16 cellular contexts compared by ENCODE assay signal in the genomic region with DNA sequence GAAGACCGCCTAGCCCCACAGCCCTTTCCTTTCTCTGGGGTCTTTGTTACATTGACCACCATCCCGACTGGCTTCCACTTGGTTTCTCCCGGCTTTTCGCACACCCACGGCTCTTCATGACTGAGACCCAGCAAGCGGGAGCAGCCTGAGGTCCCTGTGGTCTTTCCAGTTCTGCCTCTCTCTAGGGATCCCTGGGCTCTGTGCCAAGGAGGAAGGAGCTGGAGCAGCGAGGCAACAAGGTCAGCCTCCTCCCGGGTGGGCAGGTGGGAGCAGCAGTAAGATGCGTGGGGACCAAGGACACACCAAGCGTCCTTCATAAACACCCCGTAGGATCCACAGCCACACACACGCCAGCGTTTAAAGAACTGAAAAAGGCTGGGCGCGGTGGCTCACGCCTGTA. TPM values are rescaled to one million over a fixed set of nuclear protein-coding genes. Genes with fewer than 3 reads are reported as not detected.
DNase-seq lines count a peak whose midpoint lies in the region; ATAC-seq and TF ChIP-seq lines count a peak whose summit lies in the region.
"Had no signal": no experiment of that assay in that cellular context is flagged by ENCODE, and none has a peak within 500 bp of the region (broad histone marks: within the 10 kb centered on the region; RNA-seq: fewer than 3 reads in every experiment).

No MANE protein-coding gene starts in this region.

- H2BK15ac ChIP-seq in neuronal stem cell (ENCODE audit: low read length) = peak overlapping the region; percentile 82

- no peaks in the 10 kb centered on the region for H3K9me3 ChIP-seq in BLaER1
- H3K9me3 ChIP-seq in body of pancreas = no peaks in the 10 kb centered on the region
- H3K9me3 ChIP-seq in neuronal stem cell (replicated peaks in 1 of 2; ENCODE audit: control insufficient read depth in 2 of 2, insufficient read depth in 1 of 2, low read depth in 1 of 2, low read length in 2 of 2) = no peaks in the 10 kb centered on the region
- peaks cover 3% of the 10 kb centered on the region for H3K9me3 ChIP-seq in trophoblast cell (ENCODE audit: insufficient read depth, low read depth, low read length)

- H2BK120ac ChIP-seq in neuronal stem cell (ENCODE audit: low read depth, low read length) (no peak overlapping the region), trophoblast cell (ENCODE audit: insufficient read depth, low read length, poor library complexity) (no peak overlapping the region)

- 29 to 36% methylated on average over 14 to 16 of the region's 16 CpGs for WGBS in body of pancreas, 2 donors
- no CpG with 5 or more reads among the region's 16 CpGs for WGBS in neuronal stem cell (ENCODE audit: extremely low coverage in 2 of 2, insufficient read length in 2 of 2, insufficient replicate concordance in 1 of 2), 2 donors
- WGBS in trophoblast cell (ENCODE audit: extremely low coverage, insufficient coverage, insufficient read length) = no CpG with 5 or more reads among the region's 16 CpGs

- H4K91ac ChIP-seq in neuronal stem cell (ENCODE audit: low read depth, low read length, poor library complexity) (no peak overlapping the region), trophoblast cell (ENCODE audit: low read depth, low read length) (no peak overlapping the region)

- H2AK5ac ChIP-seq in neuronal stem cell (ENCODE audit: low read depth, low read length) (no peak overlapping the region), trophoblast cell (ENCODE audit: low read length) (no peak overlapping the region)

- no peak overlapping the region for H3K4ac ChIP-seq in neuronal stem cell (ENCODE audit: low read length)
- H3K4ac ChIP-seq in trophoblast cell (ENCODE audit: low read depth, low read length) = no peak overlapping the region

- no peak overlapping the region for H4K12ac ChIP-seq in trophoblast cell (ENCODE audit: low read depth, low read length)

- H3K9ac ChIP-seq in BLaER1 = no peak overlapping the region
- no peak overlapping the region for H3K9ac ChIP-seq in neuronal stem cell (ENCODE audit: low read depth, low read length, poor library complexity)
- no peak overlapping the region for H3K9ac ChIP-seq in trophoblast cell (ENCODE audit: low read length)
- H3K9ac ChIP-seq: GM23248 had no signal

- TF ChIP-seq POLR2A in body of pancreas (IDR thresholded peaks at IDR 0.05) = peak in 1 of 3 donors; percentile 11

- no peak overlapping the region for H2BK12ac ChIP-seq in neuronal stem cell (ENCODE audit: low read length)
- H2BK12ac ChIP-seq in trophoblast cell (ENCODE audit: low read length) = no peak overlapping the region

- peak overlapping the region; percentile 60 for H3K23ac ChIP-seq in neuronal stem cell (ENCODE audit: low read depth, low read length, poor library complexity)
- H3K23ac ChIP-seq in trophoblast cell (ENCODE audit: low read length) = no peak overlapping the region

- H3K4me1 ChIP-seq in BLaER1 (peaks cover 79% of the 10 kb centered on the region), body of pancreas (peaks cover 40% of the 10 kb centered on the region), neuronal stem cell (ENCODE audit: control insufficient read depth in 2 of 2, insufficient read depth in 1 of 2, low read depth in 1 of 2, low read length in 2 of 2) (peaks cover 13 to 20% of the 10 kb centered on the region in 2 donors), trophoblast cell (ENCODE audit: control insufficient read depth in 1 of 2, insufficient read depth in 2 of 2, low read length in 2 of 2) (peaks cover 4 to 13% of the 10 kb centered on the region in 2 experiments)

- ATAC-seq in body of pancreas = peak; percentile 49
- ATAC-seq: T-helper 17 cell had no signal

- H3K36me3 ChIP-seq in BLaER1 = no peaks in the 10 kb centered on the region
- H3K36me3 ChIP-seq in body of pancreas (replicated peaks in 1 of 2; ENCODE audit: insufficient read depth in 1 of 2, low read depth in 2 of 2) = no peaks in the 10 kb centered on the region
- no peaks in the 10 kb centered on the region for H3K36me3 ChIP-seq in neuronal stem cell (replicated peaks in 1 of 2; ENCODE audit: control insufficient read depth in 2 of 2, insufficient read depth in 2 of 2, low read length in 2 of 2)
- no peaks in the 10 kb centered on the region for H3K36me3 ChIP-seq in trophoblast cell (ENCODE audit: control insufficient read depth in 1 of 2, insufficient read depth in 2 of 2, low read length in 2 of 2)

- no peak for TF ChIP-seq CTCF in body of pancreas (IDR thresholded peaks at IDR 0.05)

- H3K14ac ChIP-seq in neuronal stem cell (ENCODE audit: low read length) (peak overlapping the region; percentile 91), trophoblast cell (ENCODE audit: low read length) (no peak overlapping the region)

- peak overlapping the region; percentile 85 for H3K18ac ChIP-seq in neuronal stem cell (ENCODE audit: low read length)
- no peak overlapping the region for H3K18ac ChIP-seq in trophoblast cell (ENCODE audit: low read length)

- H3K4me2 ChIP-seq in BLaER1 (peak overlapping the region; percentile 56), neuronal stem cell (ENCODE audit: insufficient read depth, low read length, poor library complexity, severe bottlenecking) (no peak overlapping the region), trophoblast cell (ENCODE audit: low read length) (no peak overlapping the region)

- peaks cover 2% of the 10 kb centered on the region for H3K79me1 ChIP-seq in neuronal stem cell (ENCODE audit: low read depth, low read length)
- no peaks in the 10 kb centered on the region for H3K79me1 ChIP-seq in trophoblast cell (ENCODE audit: low read length)

- DNase-seq in DMS79 treated with DMSO at 0.1 percent for 48 hours (lab: John Stamatoyannopoulos, UW) (peak; percentile 58), body of pancreas (peak; percentile 68 to 87 (median 80)), neuronal stem cell (ENCODE audit: low spot score) (no peak), SW480 (ENCODE audit: low spot score) (no peak), trophoblast cell (no peak), OCI-M2 (lab: John Stamatoyannopoulos, UW; ENCODE audit: unreplicated experiment) (no peak)
- DNase-seq: activated CD4-positive, alpha-beta T cell treated with anti-CD3 and anti-CD28 coated beads, Interleukin-2, amount 10 ng/mL, durations not matched to agents 7 days and 5 days; amygdala; CD4-positive, CD25-positive, alpha-beta regulatory T cell; GDM1; GM23248; NCI-H2227 treated with DMSO at 0.1 percent for 48 hours; stimulated activated CD4-positive, alpha-beta T cell treated with anti-CD3 and anti-CD28 coated beads, Interleukin-2, amount 100 ng/mL, for 48 hours; T-helper 17 cell had no signal

- H3K79me2 ChIP-seq in trophoblast cell (ENCODE audit: control insufficient read depth, insufficient read depth, low read length, poor library complexity) = no peaks in the 10 kb centered on the region

- intact Hi-C loops in body of pancreas (cut with DNase I) = no loop called here

- no peak overlapping the region for H3K27ac ChIP-seq in BLaER1
- peak overlapping the region in 3 of 4 donors; percentile 63 to 87 (median 85) for H3K27ac ChIP-seq in body of pancreas
- no peak overlapping the region for H3K27ac ChIP-seq in neuronal stem cell (replicated peaks; ENCODE audit: low read length)
- no peak overlapping the region for H3K27ac ChIP-seq in trophoblast cell (ENCODE audit: low read depth, low read length)
- H3K27ac ChIP-seq: GM23248 had no signal

- H2AFZ ChIP-seq in neuronal stem cell (ENCODE audit: low read length) (no peak overlapping the region), trophoblast cell (ENCODE audit: insufficient read depth, low read length, poor library complexity) (no peak overlapping the region)
- H2AFZ ChIP-seq: GM23248 had no signal

- no peaks in the 10 kb centered on the region for H4K20me1 ChIP-seq in BLaER1

- no peak overlapping the region for H4K8ac ChIP-seq in neuronal stem cell (ENCODE audit: low read depth, low read length)
- no peak overlapping the region for H4K8ac ChIP-seq in trophoblast cell (ENCODE audit: low read depth, low read length)

- H3K27me3 ChIP-seq in BLaER1 (no peaks in the 10 kb centered on the region), body of pancreas (no peaks in the 10 kb centered on the region), neuronal stem cell (ENCODE audit: control insufficient read depth in 3 of 3, insufficient read depth in 3 of 3, low read depth in 1 of 3, low read length in 3 of 3) (peaks cover 0 to 2% (median 0%) of the 10 kb centered on the region in 3 experiments), trophoblast cell (ENCODE audit: insufficient read depth, low read length) (no peaks in the 10 kb centered on the region)

- H3K4me3 ChIP-seq in BLaER1 (no peak overlapping the region), body of pancreas (no peak overlapping the region), neuronal stem cell (ENCODE audit: low read length in 2 of 2) (no peak overlapping the region), trophoblast cell (ENCODE audit: low read depth, low read length) (no peak overlapping the region)
- H3K4me3 ChIP-seq: GM23248 had no signal

- peak overlapping the region; percentile 62 for H2BK5ac ChIP-seq in neuronal stem cell (ENCODE audit: low read length)
- no peak overlapping the region for H2BK5ac ChIP-seq in trophoblast cell (ENCODE audit: low read depth, low read length, poor library complexity)

RNA-seq across cellular contexts. Expression of a gene that starts 29.6 kb away (rescaled TPM):
- total RNA-seq in body of pancreas = 10 to 100 TPM in 1 of 2 donors, 1 to 10 TPM in 1; 7.0 to 10.2 TPM
- 15.5 TPM for polyA plus RNA-seq in neuronal stem cell (2013, experiment 1 of 2)
- 15.6 TPM for polyA plus RNA-seq in neuronal stem cell (2013, experiment 2 of 2)
- 13.3 and 13.7 TPM in 2 replicates for polyA plus RNA-seq in trophoblast cell (2013)

RNA-seq across cellular contexts. Expression of a gene that starts 37.9 kb away (rescaled TPM):
- total RNA-seq in body of pancreas = 10 to 100 TPM; 46.4 to 47.8 TPM
- polyA plus RNA-seq in neuronal stem cell (2013, experiment 1 of 2) = 15.0 TPM
- polyA plus RNA-seq in neuronal stem cell (2013, experiment 2 of 2) = 14.7 TPM
- 31.8 and 32.7 TPM in 2 replicates for polyA plus RNA-seq in trophoblast cell (2013)

RNA-seq across cellular contexts. Expression of a gene that starts 50.1 kb away (rescaled TPM):
- 10 to 100 TPM; 25.2 to 69.5 TPM for total RNA-seq in body of pancreas
- 77.2 TPM for polyA plus RNA-seq in neuronal stem cell (2013, experiment 1 of 2)
- 77.0 TPM for polyA plus RNA-seq in neuronal stem cell (2013, experiment 2 of 2)
- polyA plus RNA-seq in trophoblast cell (2013) = 243 and 264 TPM in 2 replicates
- total RNA-seq: activated CD4-positive, alpha-beta T cell treated with anti-CD3 and anti-CD28 coated beads, Interleukin-2, amount 10 ng/mL, durations not matched to agents 7 days and 5 days; CD4-positive, CD25-positive, alpha-beta regulatory T cell; GM23248; T-helper 17 cell had no signal
- polyA plus RNA-seq: CD4-positive, CD25-positive, alpha-beta regulatory T cell had no signal

RNA-seq across cellular contexts. Expression of a gene that starts 58.1 kb away (rescaled TPM):
- not detected for total RNA-seq in body of pancreas
- polyA plus RNA-seq in neuronal stem cell (2013, experiment 1 of 2) = 0.28 TPM
- polyA plus RNA-seq in neuronal stem cell (2013, experiment 2 of 2) = 0.21 TPM
- polyA plus RNA-seq in trophoblast cell (2013) = 0.03 and 0.08 TPM in 2 replicates
- total RNA-seq: GM23248, mesenteric fat pad had no signal
- polyA plus RNA-seq: GM23248 had no signal

Comparison
In these comparisons a context has a peak if more than half of its experiments do, and no peak if none do; other contexts are left out.
1. H3K27ac ChIP-seq: peak in body of pancreas (3 of 4); none in BLaER1 (single experiment), neuronal stem cell (single experiment) and trophoblast cell (single experiment).
2. DNase-seq: peak in DMS79 treated with DMSO at 0.1 percent for 48 hours (single experiment) and body of pancreas (4 of 4); none in neuronal stem cell (single experiment), SW480 (single experiment), trophoblast cell (0 of 2) and OCI-M2 (single experiment).